1 cellular context compared by ENCODE assay signal in the genomic region with DNA sequence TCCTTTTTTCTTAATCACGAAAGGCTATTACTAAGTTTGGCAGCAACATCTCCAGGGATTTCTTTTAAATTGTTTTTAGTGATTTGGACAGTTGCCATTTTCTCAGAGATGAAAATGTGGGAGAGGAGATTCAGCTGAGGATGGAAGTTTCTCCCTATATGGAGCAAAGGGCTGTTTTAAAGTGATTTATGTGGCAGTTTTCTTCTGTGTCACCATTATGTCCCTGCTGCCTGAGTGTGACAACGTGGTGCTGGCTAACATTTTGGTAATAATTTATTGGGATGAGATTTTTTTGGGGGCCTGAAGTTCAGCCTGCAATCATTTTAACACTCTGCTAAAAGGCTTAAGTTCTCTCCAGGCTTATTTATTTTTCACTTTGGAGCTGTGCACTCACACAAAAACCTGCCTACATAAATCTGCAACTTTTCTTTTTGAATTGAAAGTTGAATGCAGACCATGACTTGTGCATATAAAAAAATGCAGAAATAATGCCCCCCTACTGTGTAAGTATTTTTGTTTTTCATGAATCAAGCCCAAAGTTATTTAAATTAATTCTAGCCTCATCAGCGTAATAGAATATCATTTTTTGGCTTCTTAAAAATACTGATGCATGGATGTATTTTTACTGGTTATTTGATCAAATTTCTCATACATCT.
TF ChIP-seq lines count a peak whose summit lies in the region.

No MANE protein-coding gene starts in this region.

TF ChIP-seq in GM23338, 12 proteins besides CTCF, POLR2A, EP300 and RAD21:
- no peak for TF ChIP-seq STAT1 (IDR thresholded peaks at IDR 0.05; ENCODE audit: unreplicated experiment)
- no peak for TF ChIP-seq JUNB (IDR thresholded peaks at IDR 0.05; ENCODE audit: unreplicated experiment)
- TF ChIP-seq, protein P1, sequence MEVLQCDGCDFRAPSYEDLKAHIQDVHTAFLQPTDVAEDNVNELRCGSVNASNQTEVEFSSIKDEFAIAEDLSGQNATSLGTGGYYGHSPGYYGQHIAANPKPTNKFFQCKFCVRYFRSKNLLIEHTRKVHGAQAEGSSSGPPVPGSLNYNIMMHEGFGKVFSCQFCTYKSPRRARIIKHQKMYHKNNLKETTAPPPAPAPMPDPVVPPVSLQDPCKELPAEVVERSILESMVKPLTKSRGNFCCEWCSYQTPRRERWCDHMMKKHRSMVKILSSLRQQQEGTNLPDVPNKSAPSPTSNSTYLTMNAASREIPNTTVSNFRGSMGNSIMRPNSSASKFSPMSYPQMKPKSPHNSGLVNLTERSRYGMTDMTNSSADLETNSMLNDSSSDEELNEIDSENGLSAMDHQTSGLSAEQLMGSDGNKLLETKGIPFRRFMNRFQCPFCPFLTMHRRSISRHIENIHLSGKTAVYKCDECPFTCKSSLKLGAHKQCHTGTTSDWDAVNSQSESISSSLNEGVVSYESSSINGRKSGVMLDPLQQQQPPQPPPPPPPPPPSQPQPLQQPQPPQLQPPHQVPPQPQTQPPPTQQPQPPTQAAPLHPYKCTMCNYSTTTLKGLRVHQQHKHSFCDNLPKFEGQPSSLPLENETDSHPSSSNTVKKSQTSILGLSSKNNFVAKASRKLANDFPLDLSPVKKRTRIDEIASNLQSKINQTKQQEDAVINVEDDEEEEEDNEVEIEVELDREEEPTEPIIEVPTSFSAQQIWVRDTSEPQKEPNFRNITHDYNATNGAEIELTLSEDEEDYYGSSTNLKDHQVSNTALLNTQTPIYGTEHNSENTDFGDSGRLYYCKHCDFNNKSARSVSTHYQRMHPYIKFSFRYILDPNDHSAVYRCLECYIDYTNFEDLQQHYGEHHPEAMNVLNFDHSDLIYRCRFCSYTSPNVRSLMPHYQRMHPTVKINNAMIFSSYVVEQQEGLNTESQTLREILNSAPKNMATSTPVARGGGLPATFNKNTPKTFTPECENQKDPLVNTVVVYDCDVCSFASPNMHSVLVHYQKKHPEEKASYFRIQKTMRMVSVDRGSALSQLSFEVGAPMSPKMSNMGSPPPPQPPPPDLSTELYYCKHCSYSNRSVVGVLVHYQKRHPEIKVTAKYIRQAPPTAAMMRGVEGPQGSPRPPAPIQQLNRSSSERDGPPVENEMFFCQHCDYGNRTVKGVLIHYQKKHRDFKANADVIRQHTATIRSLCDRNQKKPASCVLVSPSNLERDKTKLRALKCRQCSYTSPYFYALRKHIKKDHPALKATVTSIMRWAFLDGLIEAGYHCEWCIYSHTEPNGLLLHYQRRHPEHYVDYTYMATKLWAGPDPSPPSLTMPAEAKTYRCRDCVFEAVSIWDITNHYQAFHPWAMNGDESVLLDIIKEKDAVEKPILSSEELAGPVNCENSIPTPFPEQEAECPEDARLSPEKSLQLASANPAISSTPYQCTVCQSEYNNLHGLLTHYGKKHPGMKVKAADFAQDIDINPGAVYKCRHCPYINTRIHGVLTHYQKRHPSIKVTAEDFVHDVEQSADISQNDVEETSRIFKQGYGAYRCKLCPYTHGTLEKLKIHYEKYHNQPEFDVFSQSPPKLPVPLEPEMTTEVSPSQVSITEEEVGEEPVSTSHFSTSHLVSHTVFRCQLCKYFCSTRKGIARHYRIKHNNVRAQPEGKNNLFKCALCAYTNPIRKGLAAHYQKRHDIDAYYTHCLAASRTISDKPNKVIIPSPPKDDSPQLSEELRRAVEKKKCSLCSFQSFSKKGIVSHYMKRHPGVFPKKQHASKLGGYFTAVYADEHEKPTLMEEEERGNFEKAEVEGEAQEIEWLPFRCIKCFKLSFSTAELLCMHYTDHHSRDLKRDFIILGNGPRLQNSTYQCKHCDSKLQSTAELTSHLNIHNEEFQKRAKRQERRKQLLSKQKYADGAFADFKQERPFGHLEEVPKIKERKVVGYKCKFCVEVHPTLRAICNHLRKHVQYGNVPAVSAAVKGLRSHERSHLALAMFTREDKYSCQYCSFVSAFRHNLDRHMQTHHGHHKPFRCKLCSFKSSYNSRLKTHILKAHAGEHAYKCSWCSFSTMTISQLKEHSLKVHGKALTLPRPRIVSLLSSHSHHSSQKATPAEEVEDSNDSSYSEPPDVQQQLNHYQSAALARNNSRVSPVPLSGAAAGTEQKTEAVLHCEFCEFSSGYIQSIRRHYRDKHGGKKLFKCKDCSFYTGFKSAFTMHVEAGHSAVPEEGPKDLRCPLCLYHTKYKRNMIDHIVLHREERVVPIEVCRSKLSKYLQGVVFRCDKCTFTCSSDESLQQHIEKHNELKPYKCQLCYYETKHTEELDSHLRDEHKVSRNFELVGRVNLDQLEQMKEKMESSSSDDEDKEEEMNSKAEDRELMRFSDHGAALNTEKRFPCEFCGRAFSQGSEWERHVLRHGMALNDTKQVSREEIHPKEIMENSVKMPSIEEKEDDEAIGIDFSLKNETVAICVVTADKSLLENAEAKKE (CRISPR knock-in tag; IDR thresholded peaks at IDR 0.05), result no peak
- TF ChIP-seq ETS1 (IDR thresholded peaks at IDR 0.05), result no peak
- no peak for TF ChIP-seq POLR2AphosphoS5 (IDR thresholded peaks at IDR 0.05; ENCODE audit: low read depth)
- no peak for TF ChIP-seq EZH2 (IDR thresholded peaks at IDR 0.05; ENCODE audit: low read depth, unreplicated experiment)
- no peak for TF ChIP-seq CREB1 (CRISPR knock-in tag; IDR thresholded peaks at IDR 0.05; ENCODE audit: low read depth)
- TF ChIP-seq ZNF331 (CRISPR knock-in tag; IDR thresholded peaks at IDR 0.05; ENCODE audit: low read depth), result no peak
- no peak for TF ChIP-seq REST (IDR thresholded peaks at IDR 0.05; ENCODE audit: unreplicated experiment)
- no peak for TF ChIP-seq EZH2phosphoT487 (IDR thresholded peaks at IDR 0.05; ENCODE audit: unreplicated experiment)
- no peak for TF ChIP-seq NANOG (IDR thresholded peaks at IDR 0.05; ENCODE audit: borderline replicate concordance)
- TF ChIP-seq ZNF114 (CRISPR knock-in tag; IDR thresholded peaks at IDR 0.05), result no peak
TF ChIP-seq in GM23338: peak in this region for 0.
